Comparison of ENCODE assay signal across 17 cellular contexts in the genomic region with DNA sequence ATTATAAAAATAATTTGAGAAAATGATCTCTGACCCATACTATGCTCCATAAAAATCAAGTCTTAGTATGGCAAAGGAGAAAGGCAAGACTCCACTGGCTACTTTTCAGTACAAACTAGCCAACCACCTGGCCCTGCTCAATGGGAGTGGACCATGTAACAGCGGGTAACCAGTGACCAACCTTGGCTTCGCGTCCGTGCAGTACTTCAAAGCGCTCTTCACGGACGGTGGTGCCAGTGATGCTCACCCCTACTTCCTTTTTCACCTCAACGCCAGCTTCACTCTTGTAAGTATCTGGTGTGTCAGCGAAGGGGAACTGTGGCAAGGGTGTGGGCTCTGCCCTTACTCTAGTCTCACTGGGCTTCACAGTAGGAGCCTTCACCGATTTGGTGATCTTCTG. TPM values are rescaled to one million over a fixed set of nuclear protein-coding genes. Genes with fewer than 3 reads are reported as not detected.
DNase-seq lines count a peak whose midpoint lies in the region; ATAC-seq and TF ChIP-seq lines count a peak whose summit lies in the region.
"Had no signal": no experiment of that assay in that cellular context is flagged by ENCODE, and none has a peak within 500 bp of the region (broad histone marks: within the 10 kb centered on the region; RNA-seq: fewer than 3 reads in every experiment).

No MANE protein-coding gene starts in this region.

- intact Hi-C loops in left ventricle myocardium inferior (cut with micrococcal nuclease) = no loop called here
- intact Hi-C loops in left ventricle myocardium superior (cut with micrococcal nuclease) = no loop called here
- intact Hi-C loops in psoas muscle (cut with DNase I) = no loop called here

- H3K27ac ChIP-seq in cardiac muscle cell = peak overlapping the region; percentile 66
- no peak overlapping the region for H3K27ac ChIP-seq in left ventricle myocardium inferior (replicated peaks)
- H3K27ac ChIP-seq in psoas muscle = peak overlapping the region; percentile 30

- H3K36me3 ChIP-seq in cardiac muscle cell (peaks cover 98% of the 10 kb centered on the region), left ventricle myocardium inferior (peaks cover 95% of the 10 kb centered on the region), psoas muscle (ENCODE audit: insufficient read depth in 1 of 2, low read depth in 1 of 2) (peaks cover 6 to 100% of the 10 kb centered on the region in 2 donors)
- H3K36me3 ChIP-seq: HAP-1 had no signal

- H3K9me3 ChIP-seq in cardiac muscle cell (ENCODE audit: low read depth) = no peaks in the 10 kb centered on the region
- H3K9me3 ChIP-seq in left ventricle myocardium inferior (replicated peaks) = no peaks in the 10 kb centered on the region
- H3K9me3 ChIP-seq in psoas muscle = no peaks in the 10 kb centered on the region
- H3K9me3 ChIP-seq: HAP-1 had no signal

- 34 to 60% (median 52%) methylated on average over 10 of the region's 10 CpGs for WGBS in psoas muscle, 3 donors

- H3K27me3 ChIP-seq in cardiac muscle cell = no peaks in the 10 kb centered on the region
- H3K27me3 ChIP-seq in left ventricle myocardium inferior (ENCODE audit: low read depth) = no peaks in the 10 kb centered on the region
- H3K27me3 ChIP-seq in psoas muscle (ENCODE audit: insufficient read depth in 3 of 3, low read length in 2 of 3) = no peaks in the 10 kb centered on the region

- H3K4me1 ChIP-seq in cardiac muscle cell (ENCODE audit: low read depth) (no peaks in the 10 kb centered on the region), left ventricle myocardium inferior (peaks cover 64% of the 10 kb centered on the region), psoas muscle (peaks cover 65% of the 10 kb centered on the region)
- H3K4me1 ChIP-seq: HAP-1 had no signal

- no peak for DNase-seq in cardiac muscle cell (ENCODE audit: low read depth in 1 of 2, low spot score in 1 of 2)
- DNase-seq in left ventricle myocardium inferior = no peak
- DNase-seq in left ventricle myocardium superior = no peak
- peak in 1 of 2 donors; percentile 68 for DNase-seq in psoas muscle
- no peak for DNase-seq in cortex of kidney (lab: John Stamatoyannopoulos, UW)
- DNase-seq: C1 segment of cervical spinal cord; Calu3; CD4-positive, alpha-beta memory T cell; COR-L47; DMS53; DMS79 treated with DMSO at 0.1 percent for 48 hours; GF-D8; GOT3; HFFc6 had no signal

- peak; percentile 32 for ATAC-seq in left ventricle myocardium superior
- peak; percentile 33 to 51 (median 44) for ATAC-seq in psoas muscle
- no peak for ATAC-seq in GM19023 (IDR thresholded peaks at IDR 0.05; ENCODE audit: unreplicated experiment)

- TF ChIP-seq CTCF in cardiac muscle cell (IDR thresholded peaks at IDR 0.05; ENCODE audit: low read depth, low read length) = no peak
- no peak for TF ChIP-seq CTCF in left ventricle myocardium inferior (IDR thresholded peaks at IDR 0.05; ENCODE audit: borderline replicate concordance)
- no peak for TF ChIP-seq CTCF in psoas muscle (IDR thresholded peaks at IDR 0.05)

- H3K4me3 ChIP-seq in cardiac muscle cell = no peak overlapping the region
- H3K4me3 ChIP-seq in left ventricle myocardium inferior = no peak overlapping the region
- peak overlapping the region; percentile 80 for H3K4me3 ChIP-seq in psoas muscle
- H3K4me3 ChIP-seq: HAP-1 had no signal

RNA-seq across cellular contexts. Expression of a gene that starts 23.3 kb away (rescaled TPM):
- total RNA-seq in cardiac muscle cell (473 and 1,214 TPM in 2 replicates), left ventricle myocardium inferior (2,803 TPM), left ventricle myocardium superior (3,610 TPM), psoas muscle (1,000 to 10,000 TPM; 4,462 to 7,650 (median 6,674) TPM)
- polyA plus RNA-seq in cardiac muscle cell (1,208 and 1,558 TPM in 2 replicates), psoas muscle (100 to 1,000 TPM; 137 to 248 (median 173) TPM)
- polyA plus RNA-seq: BJ had no signal
